In the genomic region with DNA sequence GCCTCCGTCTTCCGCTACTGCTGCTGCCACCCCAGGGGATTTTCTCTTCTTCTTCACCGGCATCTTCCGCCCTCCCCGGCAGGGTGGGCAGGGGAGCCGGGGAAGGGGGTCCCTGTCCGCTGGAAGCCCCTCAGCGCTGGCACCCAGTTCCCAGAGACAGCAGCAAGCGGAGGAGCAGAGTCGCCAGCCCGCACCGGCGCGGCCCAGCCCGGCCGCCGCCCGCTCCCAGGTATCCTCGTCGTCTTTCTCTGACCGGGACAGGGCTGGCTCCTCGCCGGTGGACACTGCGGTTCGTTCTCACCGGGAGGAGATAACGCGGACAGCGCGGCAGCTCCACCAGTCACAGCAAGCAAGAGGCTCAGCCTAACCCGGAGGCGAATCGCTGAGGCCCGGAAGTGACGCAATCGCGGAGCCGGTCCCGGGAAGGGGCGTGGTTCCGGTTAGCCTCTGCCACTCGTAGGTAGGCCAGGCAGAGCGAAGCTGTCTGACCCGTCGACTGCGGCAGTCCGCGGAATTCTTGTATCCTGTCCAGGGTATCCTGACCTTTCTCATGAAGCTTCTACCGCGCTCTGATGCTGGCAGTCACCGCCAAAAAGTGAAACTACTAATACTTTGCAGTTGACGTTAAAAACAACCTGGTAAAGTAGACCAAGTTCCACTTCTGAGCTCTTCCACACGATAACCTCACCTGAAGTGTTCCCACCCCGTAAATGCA, we compare ENCODE assay signal across 1 cellular context.
TF ChIP-seq lines count a peak whose summit lies in the region.

Gene DCUN1D5 (minus strand): TSS at position 351 of the 715 bp plus-strand sequence. CDS start 288 bp downstream, at position 63.

TF ChIP-seq in HepG2, 621 proteins besides CTCF, POLR2A, EP300 and RAD21 (continued from another document and continues in another):
- TF ChIP-seq, protein P1, sequence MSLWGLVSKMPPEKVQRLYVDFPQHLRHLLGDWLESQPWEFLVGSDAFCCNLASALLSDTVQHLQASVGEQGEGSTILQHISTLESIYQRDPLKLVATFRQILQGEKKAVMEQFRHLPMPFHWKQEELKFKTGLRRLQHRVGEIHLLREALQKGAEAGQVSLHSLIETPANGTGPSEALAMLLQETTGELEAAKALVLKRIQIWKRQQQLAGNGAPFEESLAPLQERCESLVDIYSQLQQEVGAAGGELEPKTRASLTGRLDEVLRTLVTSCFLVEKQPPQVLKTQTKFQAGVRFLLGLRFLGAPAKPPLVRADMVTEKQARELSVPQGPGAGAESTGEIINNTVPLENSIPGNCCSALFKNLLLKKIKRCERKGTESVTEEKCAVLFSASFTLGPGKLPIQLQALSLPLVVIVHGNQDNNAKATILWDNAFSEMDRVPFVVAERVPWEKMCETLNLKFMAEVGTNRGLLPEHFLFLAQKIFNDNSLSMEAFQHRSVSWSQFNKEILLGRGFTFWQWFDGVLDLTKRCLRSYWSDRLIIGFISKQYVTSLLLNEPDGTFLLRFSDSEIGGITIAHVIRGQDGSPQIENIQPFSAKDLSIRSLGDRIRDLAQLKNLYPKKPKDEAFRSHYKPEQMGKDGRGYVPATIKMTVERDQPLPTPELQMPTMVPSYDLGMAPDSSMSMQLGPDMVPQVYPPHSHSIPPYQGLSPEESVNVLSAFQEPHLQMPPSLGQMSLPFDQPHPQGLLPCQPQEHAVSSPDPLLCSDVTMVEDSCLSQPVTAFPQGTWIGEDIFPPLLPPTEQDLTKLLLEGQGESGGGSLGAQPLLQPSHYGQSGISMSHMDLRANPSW (CRISPR knock-in tag; IDR thresholded peaks at IDR 0.05; ENCODE audit: borderline replicate concordance) = 0 out of 2 replicates have a peak, but pooled peaks have one; percentile 79
- no peak for TF ChIP-seq ZNF33A (CRISPR knock-in tag; IDR thresholded peaks at IDR 0.05; ENCODE audit: borderline replicate concordance)
- TF ChIP-seq, protein P2, sequence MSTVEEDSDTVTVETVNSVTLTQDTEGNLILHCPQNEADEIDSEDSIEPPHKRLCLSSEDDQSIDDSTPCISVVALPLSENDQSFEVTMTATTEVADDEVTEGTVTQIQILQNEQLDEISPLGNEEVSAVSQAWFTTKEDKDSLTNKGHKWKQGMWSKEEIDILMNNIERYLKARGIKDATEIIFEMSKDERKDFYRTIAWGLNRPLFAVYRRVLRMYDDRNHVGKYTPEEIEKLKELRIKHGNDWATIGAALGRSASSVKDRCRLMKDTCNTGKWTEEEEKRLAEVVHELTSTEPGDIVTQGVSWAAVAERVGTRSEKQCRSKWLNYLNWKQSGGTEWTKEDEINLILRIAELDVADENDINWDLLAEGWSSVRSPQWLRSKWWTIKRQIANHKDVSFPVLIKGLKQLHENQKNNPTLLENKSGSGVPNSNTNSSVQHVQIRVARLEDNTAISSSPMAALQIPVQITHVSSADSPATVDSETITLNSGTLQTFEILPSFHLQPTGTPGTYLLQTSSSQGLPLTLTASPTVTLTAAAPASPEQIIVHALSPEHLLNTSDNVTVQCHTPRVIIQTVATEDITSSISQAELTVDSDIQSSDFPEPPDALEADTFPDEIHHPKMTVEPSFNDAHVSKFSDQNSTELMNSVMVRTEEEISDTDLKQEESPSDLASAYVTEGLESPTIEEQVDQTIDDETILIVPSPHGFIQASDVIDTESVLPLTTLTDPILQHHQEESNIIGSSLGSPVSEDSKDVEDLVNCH (CRISPR knock-in tag; IDR thresholded peaks at IDR 0.05) = no peak
- TF ChIP-seq ZNF24 (IDR thresholded peaks at IDR 0.05) = no peak
- peak; percentile 49; the same call in 1 of the 2 replicates for TF ChIP-seq ZNF552 (CRISPR knock-in tag; IDR thresholded peaks at IDR 0.05; ENCODE audit: borderline replicate concordance)
- peak; percentile 87 for TF ChIP-seq POGZ (CRISPR knock-in tag; IDR thresholded peaks at IDR 0.05)
- TF ChIP-seq ZNF230 (CRISPR knock-in tag; IDR thresholded peaks at IDR 0.05) = no peak
- TF ChIP-seq, protein P3, sequence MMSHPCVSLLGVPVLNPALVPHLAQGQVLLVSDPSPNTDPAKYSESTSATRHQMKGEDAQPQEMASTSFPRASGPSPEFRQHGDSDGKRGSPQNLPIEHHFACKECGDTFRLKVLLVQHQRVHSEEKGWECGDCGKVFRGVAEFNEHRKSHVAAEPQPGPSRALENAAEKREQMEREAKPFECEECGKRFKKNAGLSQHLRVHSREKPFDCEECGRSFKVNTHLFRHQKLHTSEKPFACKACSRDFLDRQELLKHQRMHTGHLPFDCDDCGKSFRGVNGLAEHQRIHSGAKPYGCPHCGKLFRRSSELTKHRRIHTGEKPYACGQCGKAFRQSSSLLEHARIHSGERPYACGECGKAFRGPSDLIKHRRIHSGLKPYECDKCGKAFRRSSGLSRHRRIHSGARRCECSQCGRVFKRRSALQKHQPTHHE (CRISPR knock-in tag; IDR thresholded peaks at IDR 0.05; ENCODE audit: borderline replicate concordance) = 0 out of 2 replicates have a peak, but pooled peaks have one; percentile 31
- no peak; the same call in 1 of the 2 replicates for TF ChIP-seq KLF11 (CRISPR knock-in tag; IDR thresholded peaks at IDR 0.05)
- TF ChIP-seq YY1 (IDR thresholded peaks at IDR 0.05; ENCODE audit: insufficient read depth, insufficient replicate concordance, low read depth, low read length) = no peak
- TF ChIP-seq, protein P4, sequence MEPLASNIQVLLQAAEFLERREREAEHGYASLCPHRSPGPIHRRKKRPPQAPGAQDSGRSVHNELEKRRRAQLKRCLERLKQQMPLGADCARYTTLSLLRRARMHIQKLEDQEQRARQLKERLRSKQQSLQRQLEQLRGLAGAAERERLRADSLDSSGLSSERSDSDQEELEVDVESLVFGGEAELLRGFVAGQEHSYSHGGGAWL (CRISPR knock-in tag; IDR thresholded peaks at IDR 0.05) = peak; percentile 77
- peak; percentile 59 for TF ChIP-seq TGIF2 (CRISPR knock-in tag; IDR thresholded peaks at IDR 0.05)
- TF ChIP-seq, protein P5, sequence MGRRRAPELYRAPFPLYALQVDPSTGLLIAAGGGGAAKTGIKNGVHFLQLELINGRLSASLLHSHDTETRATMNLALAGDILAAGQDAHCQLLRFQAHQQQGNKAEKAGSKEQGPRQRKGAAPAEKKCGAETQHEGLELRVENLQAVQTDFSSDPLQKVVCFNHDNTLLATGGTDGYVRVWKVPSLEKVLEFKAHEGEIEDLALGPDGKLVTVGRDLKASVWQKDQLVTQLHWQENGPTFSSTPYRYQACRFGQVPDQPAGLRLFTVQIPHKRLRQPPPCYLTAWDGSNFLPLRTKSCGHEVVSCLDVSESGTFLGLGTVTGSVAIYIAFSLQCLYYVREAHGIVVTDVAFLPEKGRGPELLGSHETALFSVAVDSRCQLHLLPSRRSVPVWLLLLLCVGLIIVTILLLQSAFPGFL (CRISPR knock-in tag; IDR thresholded peaks at IDR 0.05) = no peak
- TF ChIP-seq ZNF879 (CRISPR knock-in tag; IDR thresholded peaks at IDR 0.05) = no peak
- TF ChIP-seq ZNF737 (CRISPR knock-in tag; IDR thresholded peaks at IDR 0.05; ENCODE audit: borderline replicate concordance) = no peak; the same call in 1 of the 2 replicates
- peak; percentile 73; the same call in 1 of the 2 replicates for TF ChIP-seq TOE1 (CRISPR knock-in tag; IDR thresholded peaks at IDR 0.05)
- no peak for TF ChIP-seq ZFP41 (CRISPR knock-in tag; IDR thresholded peaks at IDR 0.05; ENCODE audit: borderline replicate concordance)
- no peak for TF ChIP-seq DNMT3B (CRISPR knock-in tag; conservative IDR thresholded peaks at IDR 0.05)
- TF ChIP-seq ZNF224 (CRISPR knock-in tag; IDR thresholded peaks at IDR 0.05) = no peak
- peak; percentile 22; the same call in 1 of the 2 replicates for TF ChIP-seq NFKBIZ (CRISPR knock-in tag; IDR thresholded peaks at IDR 0.05)
- peak; percentile 59 for TF ChIP-seq ZBTB38 (CRISPR knock-in tag; IDR thresholded peaks at IDR 0.05)
- no peak for TF ChIP-seq PTBP1 (IDR thresholded peaks at IDR 0.05; ENCODE audit: low read depth, low read length, poor library complexity, severe bottlenecking)
- no peak for TF ChIP-seq ZNF704 (CRISPR knock-in tag; IDR thresholded peaks at IDR 0.05; ENCODE audit: borderline replicate concordance)
- TF ChIP-seq TOPORS (CRISPR knock-in tag; IDR thresholded peaks at IDR 0.05) = no peak
- peak; percentile 33; the same call in 1 of the 2 replicates for TF ChIP-seq HOMEZ (CRISPR knock-in tag; IDR thresholded peaks at IDR 0.05; ENCODE audit: low read depth)
- peak; percentile 80 for TF ChIP-seq ZBTB40 (IDR thresholded peaks at IDR 0.05)
- TF ChIP-seq ZBTB40 (CRISPR knock-in tag; IDR thresholded peaks at IDR 0.05) = peak; percentile 55; the same call in 1 of the 2 replicates
- TF ChIP-seq FOXA3 (CRISPR knock-in tag; IDR thresholded peaks at IDR 0.05) = peak; percentile 57; the same call in 1 of the 2 replicates
